Comparison of ENCODE assay signal across 8 cellular contexts in the genomic region with DNA sequence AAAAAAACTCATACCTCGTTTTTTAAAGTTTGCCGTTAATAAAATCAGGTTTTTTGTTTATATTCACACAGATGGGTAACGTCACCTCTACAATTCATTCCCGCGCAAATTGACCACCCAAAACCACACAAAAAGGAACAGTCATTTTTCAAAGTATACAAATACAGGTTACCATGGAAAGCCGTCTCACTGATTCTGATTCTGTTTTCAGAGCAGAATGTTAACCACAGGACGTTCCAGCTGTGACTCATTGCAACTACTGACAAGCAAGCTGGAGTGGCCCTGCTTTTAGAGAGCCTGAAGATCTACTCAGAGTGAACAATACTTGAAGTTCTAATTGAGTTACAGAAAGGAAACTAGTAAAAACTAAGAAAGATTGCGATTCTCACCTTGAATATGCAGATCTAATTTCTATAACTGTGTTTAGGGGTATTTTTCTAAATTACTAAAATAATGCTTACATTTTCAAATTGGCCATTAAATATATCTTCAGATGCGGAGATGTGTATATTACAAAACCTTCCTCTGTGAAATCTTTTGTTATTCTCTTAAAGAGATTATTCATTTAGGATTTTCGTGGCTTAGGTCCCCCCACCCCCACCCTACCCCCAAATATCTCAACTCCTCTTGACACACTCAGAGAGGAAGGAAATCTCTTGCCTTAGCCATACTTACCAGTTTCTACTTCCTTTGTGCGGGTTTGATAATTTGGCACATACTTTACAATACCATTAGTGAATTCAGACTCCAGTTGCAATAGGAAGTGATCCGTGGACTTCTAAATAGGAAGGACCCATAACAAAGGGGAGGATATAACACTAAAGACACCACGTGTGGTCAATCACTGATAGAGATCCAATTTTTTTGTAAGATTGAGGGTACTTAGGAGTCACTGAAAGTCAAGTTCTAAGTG.
A peak's percentile ranks its signal among the peaks of the same experiment; 100 is the strongest.
DNase-seq lines count a peak whose midpoint lies in the region; ATAC-seq and FAIRE-seq lines count a peak whose summit lies in the region.

No MANE protein-coding gene starts in this region.

- DNase-seq in RCC 7860 (ENCODE audit: low spot score), result peak; percentile 99
- peak; percentile 60 for DNase-seq in activated T-helper 9 cell treated with anti-CD3 and anti-CD28 coated beads, Interleukin-2, amount 50 U/mL, for 16 hours (ENCODE audit: low read depth)
- peak; percentile 98 for DNase-seq in glomerular endothelial cell (ENCODE audit: extremely low read depth, low read depth, low spot score)
- DNase-seq in ecto neural progenitor cell (ENCODE audit: low spot score), result no peak
- no peak for DNase-seq in NCI-H446 treated with DMSO at 0.1 percent for 48 hours (lab: John Stamatoyannopoulos, UW)

- no peak overlapping the region for H3K4me3 ChIP-seq in skeletal muscle tissue (ENCODE audit: low read length in 3 of 3)

- H3K27me3 ChIP-seq in skeletal muscle tissue (ENCODE audit: control insufficient read depth in 3 of 3, insufficient read depth in 3 of 3, low read length in 3 of 3), result no peaks in the 10 kb centered on the region

- peak overlapping the region; percentile 54 for H3K27ac ChIP-seq in skeletal muscle tissue (ENCODE audit: low read depth, low read length)

- no peaks in the 10 kb centered on the region for H3K36me3 ChIP-seq in skeletal muscle tissue (ENCODE audit: control insufficient read depth in 3 of 3, insufficient read depth in 3 of 3, low read length in 3 of 3)

- H3K4me1 ChIP-seq in skeletal muscle tissue (ENCODE audit: control insufficient read depth in 3 of 3, insufficient read depth in 3 of 3, low read length in 3 of 3), result peaks cover 4 to 8% (median 6%) of the 10 kb centered on the region in 3 donors

- peak; percentile 99 for FAIRE-seq in RCC 7860 (lab: Jason Lieb, UNC)

- ATAC-seq in GM18868 (IDR thresholded peaks at IDR 0.05; ENCODE audit: unreplicated experiment) (peak; percentile 95), HG03045 (IDR thresholded peaks at IDR 0.05; ENCODE audit: unreplicated experiment) (peak; percentile 96)

- no peaks in the 10 kb centered on the region for H3K9me3 ChIP-seq in skeletal muscle tissue (ENCODE audit: control insufficient read depth in 3 of 3, low read length in 3 of 3)

- H3K9ac ChIP-seq in skeletal muscle tissue (ENCODE audit: low read depth in 1 of 3, low read length in 3 of 3), result peak overlapping the region in 1 of 3 donors; percentile 12

Comparison
In these comparisons a context has a peak if more than half of its experiments do, and no peak if none do; other contexts are left out.
1. DNase-seq: peak in RCC 7860 (single experiment), activated T-helper 9 cell treated with anti-CD3 and anti-CD28 coated beads, Interleukin-2, amount 50 U/mL, for 16 hours (single experiment) and glomerular endothelial cell (single experiment); none in ecto neural progenitor cell (single experiment) and NCI-H446 treated with DMSO at 0.1 percent for 48 hours (single experiment).